ENCODE assay signal across 21 cellular contexts in genomic region chr15:63512148-63512547, GRCh38. TPM values are rescaled to one million over a fixed set of nuclear protein-coding genes. Genes with fewer than 3 reads are reported as not detected.
DNase-seq lines count a peak whose midpoint lies in the region; ATAC-seq and TF ChIP-seq lines count a peak whose summit lies in the region.
"Had no signal": no experiment of that assay in that cellular context is flagged by ENCODE, and none has a peak within 500 bp of the region (broad histone marks: within the 10 kb centered on the region; RNA-seq: fewer than 3 reads in every experiment).

No MANE protein-coding gene starts in this region.

- no peaks in the 10 kb centered on the region for H3K9me3 Mint-ChIP-seq in activated CD4-positive, alpha-beta T cell treated with anti-CD3 and anti-CD28 coated beads for 36 hours (ENCODE audit: low read depth)
- H3K9me3 Mint-ChIP-seq in CD14-positive monocyte: no peaks in the 10 kb centered on the region
- H3K9me3 Mint-ChIP-seq in activated T-helper 1 cell treated with anti-CD3 and anti-CD28 coated beads, Interleukin-12 subunit alpha, Interleukin-12 subunit beta, Interleukin-2, Interleukin-4 antibody, amounts not matched to agents 30 ng/mL and 10 ng/mL and 1 ng/mL, durations not matched to agents 14 hours and 24 hours and 36 hours: no peaks in the 10 kb centered on the region
- H3K9me3 Mint-ChIP-seq in naive B cell: no peaks in the 10 kb centered on the region
- no peaks in the 10 kb centered on the region for H3K9me3 Mint-ChIP-seq in activated CD8-positive, alpha-beta memory T cell treated with anti-CD3 and anti-CD28 coated beads, Interleukin-2, amount 10 ng/mL, durations not matched to agents 7 days and 5 days (ENCODE audit: low read depth)
- H3K9me3 Mint-ChIP-seq: HFFc6, neural progenitor cell had no signal

- no peaks in the 10 kb centered on the region for H3K36me3 Mint-ChIP-seq in activated CD4-positive, alpha-beta T cell treated with anti-CD3 and anti-CD28 coated beads for 36 hours (ENCODE audit: low read depth)
- H3K36me3 Mint-ChIP-seq in CD14-positive monocyte (peaks cover 0 to 13% of the 10 kb centered on the region in 2 donors), naive B cell (no peaks in the 10 kb centered on the region)
- peaks cover 5% of the 10 kb centered on the region for H3K36me3 Mint-ChIP-seq in activated T-helper 1 cell treated with anti-CD3 and anti-CD28 coated beads, Interleukin-12 subunit alpha, Interleukin-12 subunit beta, Interleukin-2, Interleukin-4 antibody, amounts not matched to agents 30 ng/mL and 10 ng/mL and 1 ng/mL, durations not matched to agents 14 hours and 24 hours and 36 hours (ENCODE audit: low read depth)
- peaks cover under 1% of the 10 kb centered on the region for H3K36me3 Mint-ChIP-seq in activated CD8-positive, alpha-beta memory T cell treated with anti-CD3 and anti-CD28 coated beads, Interleukin-2, amount 10 ng/mL, durations not matched to agents 7 days and 5 days

- no peaks in the 10 kb centered on the region for H3K27me3 Mint-ChIP-seq in activated CD4-positive, alpha-beta T cell treated with anti-CD3 and anti-CD28 coated beads for 36 hours
- H3K27me3 Mint-ChIP-seq in CD14-positive monocyte (ENCODE audit: low read depth in 3 of 3) (peaks cover 0 to 2% (median 0%) of the 10 kb centered on the region in 3 donors), naive B cell (no peaks in the 10 kb centered on the region)
- no peaks in the 10 kb centered on the region for H3K27me3 Mint-ChIP-seq in activated T-helper 1 cell treated with anti-CD3 and anti-CD28 coated beads, Interleukin-12 subunit alpha, Interleukin-12 subunit beta, Interleukin-2, Interleukin-4 antibody, amounts not matched to agents 30 ng/mL and 10 ng/mL and 1 ng/mL, durations not matched to agents 14 hours and 24 hours and 36 hours (ENCODE audit: insufficient read depth)
- H3K27me3 Mint-ChIP-seq in activated CD8-positive, alpha-beta memory T cell treated with anti-CD3 and anti-CD28 coated beads, Interleukin-2, amount 10 ng/mL, durations not matched to agents 7 days and 5 days: no peaks in the 10 kb centered on the region

- no peak for TF ChIP-seq CTCF in CD14-positive monocyte (IDR thresholded peaks at IDR 0.05)

- H3K4me1 Mint-ChIP-seq in activated CD4-positive, alpha-beta T cell treated with anti-CD3 and anti-CD28 coated beads for 36 hours: peaks cover 90% of the 10 kb centered on the region
- H3K4me1 Mint-ChIP-seq in CD14-positive monocyte: peaks cover 88% of the 10 kb centered on the region
- peaks cover 78% of the 10 kb centered on the region for H3K4me1 Mint-ChIP-seq in activated T-helper 1 cell treated with anti-CD3 and anti-CD28 coated beads, Interleukin-12 subunit alpha, Interleukin-12 subunit beta, Interleukin-2, Interleukin-4 antibody, amounts not matched to agents 30 ng/mL and 10 ng/mL and 1 ng/mL, durations not matched to agents 14 hours and 24 hours and 36 hours (ENCODE audit: low read depth)
- H3K4me1 Mint-ChIP-seq in naive B cell: peaks cover 58 to 88% (median 88%) of the 10 kb centered on the region in 3 donors
- H3K4me1 Mint-ChIP-seq in activated CD8-positive, alpha-beta memory T cell treated with anti-CD3 and anti-CD28 coated beads, Interleukin-2, amount 10 ng/mL, durations not matched to agents 7 days and 5 days: peaks cover 76% of the 10 kb centered on the region

- POLR2A ChIA-PET in activated CD4-positive, alpha-beta T cell treated with anti-CD3 and anti-CD28 coated beads for 36 hours (lab: Charles Lee): interaction anchor here (1.2 kb wide), 1 partner anchor 12 kb away, joined by 3 read pairs; no protein-coding TSS in a partner anchor

- CTCF ChIA-PET in activated CD4-positive, alpha-beta T cell treated with anti-CD3 and anti-CD28 coated beads for 36 hours (lab: Charles Lee): interaction anchor here (0.6 to 4.2 kb wide), 9 partner anchors 11 to 387 kb away, joined by 3 to 15 read pairs (median 4); no protein-coding TSS in a partner anchor
- CTCF ChIA-PET in activated CD8-positive, alpha-beta memory T cell treated with anti-CD3 and anti-CD28 coated beads, Interleukin-2, amount 10 ng/mL, durations not matched to agents 7 days and 5 days (lab: Charles Lee): interaction anchor here (1.3 kb wide), 1 partner anchor 14 kb away, joined by 3 read pairs; no protein-coding TSS in a partner anchor

- no peak for DNase-seq in activated CD4-positive, alpha-beta T cell treated with anti-CD3 and anti-CD28 coated beads for 36 hours
- DNase-seq in activated CD4-positive, alpha-beta T cell treated with anti-CD3 and anti-CD28 coated beads for 1 hour: no peak
- DNase-seq in CD14-positive monocyte (ENCODE audit: low spot score) (no peak), naive B cell (no peak), hypothalamus (lab: John Stamatoyannopoulos, UW) (no peak)
- DNase-seq in activated T-helper 1 cell treated with anti-CD3 and anti-CD28 coated beads, Interleukin-12 subunit alpha, Interleukin-12 subunit beta, Interleukin-2, Interleukin-4 antibody, amounts not matched to agents 30 ng/mL and 10 ng/mL and 1 ng/mL, durations not matched to agents 14 hours and 24 hours and 36 hours (ENCODE audit: low spot score): no peak
- DNase-seq in stimulated activated CD4-positive, alpha-beta T cell treated with anti-CD3 and anti-CD28 coated beads, Interleukin-12 subunit alpha, Interleukin-12 subunit beta, amount 100 ng/mL, for 4 hours: no peak
- no peak for DNase-seq in activated CD8-positive, alpha-beta memory T cell treated with anti-CD3 and anti-CD28 coated beads, Interleukin-2, amount 10 ng/mL, durations not matched to agents 7 days and 5 days
- DNase-seq: activated gamma-delta T cell treated with Interleukin-2 at 50 U/mL for 16 hours; BE2C; GF-D8; HFFc6; left colon; NCI-H2081 treated with DMSO at 0.1 percent for 48 hours; NCI-H510A; Peyer's patch; SJCRH30; stimulated activated CD4-positive, alpha-beta T cell treated with anti-CD3 and anti-CD28 coated beads, Interleukin-2, amount 100 ng/mL, for 48 hours; uterus had no signal

- intact Hi-C loops in activated CD4-positive, alpha-beta T cell treated with anti-CD3 and anti-CD28 coated beads for 36 hours (cut with DNase I, micrococcal nuclease): no loop called here
- intact Hi-C loops in CD14-positive monocyte (cut with micrococcal nuclease): no loop called here
- intact Hi-C loops in activated T-helper 1 cell treated with anti-CD3 and anti-CD28 coated beads, Interleukin-12 subunit alpha, Interleukin-12 subunit beta, Interleukin-2, Interleukin-4 antibody, amounts not matched to agents 30 ng/mL and 10 ng/mL and 1 ng/mL, durations not matched to agents 14 hours and 24 hours and 36 hours (cut with micrococcal nuclease): no loop called here

- H3K4me3 Mint-ChIP-seq in activated CD4-positive, alpha-beta T cell treated with anti-CD3 and anti-CD28 coated beads for 36 hours: peak overlapping the region; percentile 45
- H3K4me3 Mint-ChIP-seq in CD14-positive monocyte: no peak overlapping the region
- H3K4me3 Mint-ChIP-seq in activated T-helper 1 cell treated with anti-CD3 and anti-CD28 coated beads, Interleukin-12 subunit alpha, Interleukin-12 subunit beta, Interleukin-2, Interleukin-4 antibody, amounts not matched to agents 30 ng/mL and 10 ng/mL and 1 ng/mL, durations not matched to agents 14 hours and 24 hours and 36 hours: peak overlapping the region; percentile 19
- peak overlapping the region in 6 of 8 donors; percentile 21 to 90 (median 45) for H3K4me3 Mint-ChIP-seq in naive B cell
- no peak overlapping the region for H3K4me3 Mint-ChIP-seq in activated CD8-positive, alpha-beta memory T cell treated with anti-CD3 and anti-CD28 coated beads, Interleukin-2, amount 10 ng/mL, durations not matched to agents 7 days and 5 days
- H3K4me3 Mint-ChIP-seq: HFFc6, neural progenitor cell had no signal

- H3K27ac Mint-ChIP-seq in activated CD4-positive, alpha-beta T cell treated with anti-CD3 and anti-CD28 coated beads for 36 hours: peak overlapping the region; percentile 66
- H3K27ac Mint-ChIP-seq in CD14-positive monocyte: peak overlapping the region; percentile 72 to 92 (median 91)
- no peak overlapping the region for H3K27ac Mint-ChIP-seq in activated T-helper 1 cell treated with anti-CD3 and anti-CD28 coated beads, Interleukin-12 subunit alpha, Interleukin-12 subunit beta, Interleukin-2, Interleukin-4 antibody, amounts not matched to agents 30 ng/mL and 10 ng/mL and 1 ng/mL, durations not matched to agents 14 hours and 24 hours and 36 hours
- H3K27ac Mint-ChIP-seq in naive B cell: peak overlapping the region in 5 of 6 donors; percentile 77 to 93 (median 85)
- H3K27ac Mint-ChIP-seq in activated CD8-positive, alpha-beta memory T cell treated with anti-CD3 and anti-CD28 coated beads, Interleukin-2, amount 10 ng/mL, durations not matched to agents 7 days and 5 days: no peak overlapping the region
- H3K27ac Mint-ChIP-seq: HFFc6, neural progenitor cell had no signal

- ATAC-seq in activated CD4-positive, alpha-beta T cell treated with anti-CD3 and anti-CD28 coated beads for 36 hours: no peak
- ATAC-seq in naive B cell (ENCODE audit: low read depth in 2 of 2): no peak
- no peak for ATAC-seq in activated CD8-positive, alpha-beta memory T cell treated with anti-CD3 and anti-CD28 coated beads, Interleukin-2, amount 10 ng/mL, durations not matched to agents 7 days and 5 days
- ATAC-seq: HepG2 had no signal

RNA-seq across cellular contexts. Expression of gene USP3, which starts 7.8 kb away (rescaled TPM):
- total RNA-seq in activated CD4-positive, alpha-beta T cell treated with anti-CD3 and anti-CD28 coated beads for 36 hours: 10 to 100 TPM; 51.1 to 51.7 TPM
- polyA plus RNA-seq in CD14-positive monocyte (100 to 1,000 TPM in 1 of 2 donors, 10 to 100 TPM in 1; 91.4 to 122 TPM), naive B cell (ENCODE audit: low read depth in 6 of 6) (10 to 100 TPM; 53.6 to 88.0 (median 58.7) TPM)
- 46.9 and 58.9 TPM in 2 replicates for total RNA-seq in activated T-helper 1 cell treated with anti-CD3 and anti-CD28 coated beads, Interleukin-12 subunit alpha, Interleukin-12 subunit beta, Interleukin-2, Interleukin-4 antibody, amounts not matched to agents 30 ng/mL and 10 ng/mL and 1 ng/mL, durations not matched to agents 14 hours and 24 hours and 36 hours
- 10 to 100 TPM; 50.5 to 67.1 TPM for total RNA-seq in activated CD8-positive, alpha-beta memory T cell treated with anti-CD3 and anti-CD28 coated beads, Interleukin-2, amount 10 ng/mL, durations not matched to agents 7 days and 5 days

Comparison
In these comparisons a context has a peak if more than half of its experiments do, and no peak if none do; other contexts are left out.
1. H3K27ac Mint-ChIP-seq: peak in activated CD4-positive, alpha-beta T cell treated with anti-CD3 and anti-CD28 coated beads for 36 hours (single experiment), CD14-positive monocyte (7 of 7) and naive B cell (5 of 6); none in activated T-helper 1 cell treated with anti-CD3 and anti-CD28 coated beads, Interleukin-12 subunit alpha, Interleukin-12 subunit beta, Interleukin-2, Interleukin-4 antibody, amounts not matched to agents 30 ng/mL and 10 ng/mL and 1 ng/mL, durations not matched to agents 14 hours and 24 hours and 36 hours (single experiment) and activated CD8-positive, alpha-beta memory T cell treated with anti-CD3 and anti-CD28 coated beads, Interleukin-2, amount 10 ng/mL, durations not matched to agents 7 days and 5 days (single experiment).
2. H3K4me3 Mint-ChIP-seq: peak in activated CD4-positive, alpha-beta T cell treated with anti-CD3 and anti-CD28 coated beads for 36 hours (single experiment), activated T-helper 1 cell treated with anti-CD3 and anti-CD28 coated beads, Interleukin-12 subunit alpha, Interleukin-12 subunit beta, Interleukin-2, Interleukin-4 antibody, amounts not matched to agents 30 ng/mL and 10 ng/mL and 1 ng/mL, durations not matched to agents 14 hours and 24 hours and 36 hours (single experiment) and naive B cell (6 of 8); none in CD14-positive monocyte (0 of 2) and activated CD8-positive, alpha-beta memory T cell treated with anti-CD3 and anti-CD28 coated beads, Interleukin-2, amount 10 ng/mL, durations not matched to agents 7 days and 5 days (single experiment).